In genomic region chr2:113336040-113336439, GRCh38 we compare ENCODE assay signal across 1 cellular context.
TF ChIP-seq lines count a peak whose summit lies in the region.

No MANE protein-coding gene starts in this region.

TF ChIP-seq in HEK293, 187 proteins besides CTCF, POLR2A, EP300 and RAD21 (continued from another document):
- peak; percentile 98 for TF ChIP-seq MZF1 (tag by site-specific recombination; IDR thresholded peaks at IDR 0.05; ENCODE audit: borderline replicate concordance)
- peak; percentile 55; the same call in 1 of the 2 replicates for TF ChIP-seq ZNF600 (tag by site-specific recombination; IDR thresholded peaks at IDR 0.05)
- peak; percentile 75 for TF ChIP-seq ZFHX2 (tag by site-specific recombination; conservative IDR thresholded peaks at IDR 0.05)
- peak; percentile 100 for TF ChIP-seq WT1 (tag by site-specific recombination; IDR thresholded peaks at IDR 0.05)
- 0 out of 2 replicates have a peak, but pooled peaks have one; percentile 35 for TF ChIP-seq KLF1 (tag by site-specific recombination; IDR thresholded peaks at IDR 0.05)
TF ChIP-seq in HEK293: peak in this region for 10; not testable (repeated sequence) for 177.
